ENCODE assay signal across 7 cellular contexts in the genomic region with DNA sequence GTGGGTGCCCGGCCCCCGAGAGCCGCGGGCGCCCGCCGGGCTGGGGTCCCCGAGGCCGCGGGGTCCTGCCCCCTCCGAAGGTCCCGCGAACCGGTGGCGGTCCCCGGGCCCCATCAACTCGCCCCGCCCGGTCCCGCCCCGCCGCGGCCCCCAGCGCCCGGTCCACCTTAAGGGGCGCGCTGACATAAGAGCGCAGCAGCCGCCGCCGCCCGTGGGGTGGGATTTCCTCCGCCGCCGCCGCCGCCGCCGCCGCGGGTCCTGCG. TPM values are rescaled to one million over a fixed set of nuclear protein-coding genes. Genes with fewer than 3 reads are reported as not detected.
A peak's percentile ranks its signal among the peaks of the same experiment; 100 is the strongest.
DNase-seq lines count a peak whose midpoint lies in the region; ATAC-seq and TF ChIP-seq lines count a peak whose summit lies in the region.

A gene with protein sequence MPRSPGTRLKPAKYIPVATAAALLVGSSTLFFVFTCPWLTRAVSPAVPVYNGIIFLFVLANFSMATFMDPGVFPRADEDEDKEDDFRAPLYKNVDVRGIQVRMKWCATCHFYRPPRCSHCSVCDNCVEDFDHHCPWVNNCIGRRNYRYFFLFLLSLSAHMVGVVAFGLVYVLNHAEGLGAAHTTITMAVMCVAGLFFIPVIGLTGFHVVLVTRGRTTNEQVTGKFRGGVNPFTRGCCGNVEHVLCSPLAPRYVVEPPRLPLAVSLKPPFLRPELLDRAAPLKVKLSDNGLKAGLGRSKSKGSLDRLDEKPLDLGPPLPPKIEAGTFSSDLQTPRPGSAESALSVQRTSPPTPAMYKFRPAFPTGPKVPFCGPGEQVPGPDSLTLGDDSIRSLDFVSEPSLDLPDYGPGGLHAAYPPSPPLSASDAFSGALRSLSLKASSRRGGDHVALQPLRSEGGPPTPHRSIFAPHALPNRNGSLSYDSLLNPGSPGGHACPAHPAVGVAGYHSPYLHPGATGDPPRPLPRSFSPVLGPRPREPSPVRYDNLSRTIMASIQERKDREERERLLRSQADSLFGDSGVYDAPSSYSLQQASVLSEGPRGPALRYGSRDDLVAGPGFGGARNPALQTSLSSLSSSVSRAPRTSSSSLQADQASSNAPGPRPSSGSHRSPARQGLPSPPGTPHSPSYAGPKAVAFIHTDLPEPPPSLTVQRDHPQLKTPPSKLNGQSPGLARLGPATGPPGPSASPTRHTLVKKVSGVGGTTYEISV (plus strand): TSS at position 212 of the 263 bp plus-strand sequence. CDS start 144 bp downstream, outside the sequence.

- H3K27me3 Mint-ChIP-seq in activated T-helper 17 cell treated with anti-CD3 and anti-CD28 coated beads, Interleukin-2, amount 50 U/mL, for 72 hours: no peaks in the 10 kb centered on the region

- H3K4me1 ChIP-seq in HUES64 (ENCODE audit: insufficient read depth, low read length) (peaks cover 5% of the 10 kb centered on the region; the same call in 1 of the 2 replicates), foreskin keratinocyte (no peaks in the 10 kb centered on the region)

- ATAC-seq in GM19328 (IDR thresholded peaks at IDR 0.05; ENCODE audit: unreplicated experiment): peak; percentile 49
- ATAC-seq in activated T-helper 17 cell treated with anti-CD3 and anti-CD28 coated beads, Interleukin-2, amount 50 U/mL, for 72 hours (replicated peaks): peak; percentile 59
- no peak for ATAC-seq in foreskin keratinocyte
- peak; percentile 63 for ATAC-seq in omental fat pad (ENCODE audit: low FRiP score)
- no peak for ATAC-seq in HG03095 (IDR thresholded peaks at IDR 0.05; ENCODE audit: unreplicated experiment)

- H3K9me3 ChIP-seq in HUES64 (ENCODE audit: insufficient read depth, low read depth, low read length): no peaks in the 10 kb centered on the region

- H3K4me3 ChIP-seq in HUES64 (ENCODE audit: low read length): peak within 1 kb of the TSS; percentile 83

- peak within 1 kb of the TSS; percentile 43 for H3K27ac Mint-ChIP-seq in activated T-helper 17 cell treated with anti-CD3 and anti-CD28 coated beads, Interleukin-2, amount 50 U/mL, for 72 hours

- H3K9me3 Mint-ChIP-seq in activated T-helper 17 cell treated with anti-CD3 and anti-CD28 coated beads, Interleukin-2, amount 50 U/mL, for 72 hours: no peaks in the 10 kb centered on the region

- H3K9ac ChIP-seq in HUES64 (ENCODE audit: low read depth, low read length): peak within 1 kb of the TSS; percentile 78

- DNase-seq in foreskin keratinocyte: no peak
- DNase-seq in omental fat pad (ENCODE audit: low spot score): no peak
- DNase-seq in SIG-M5 treated with dmso at 0.1 percent for 504 hours (lab: John Stamatoyannopoulos, UW; ENCODE audit: unreplicated experiment): no peak

- TF ChIP-seq CTCF in foreskin keratinocyte (conservative IDR thresholded peaks at IDR 0.05) (no peak), omental fat pad (IDR thresholded peaks at IDR 0.05) (no peak)

- peaks cover 18% of the 10 kb centered on the region for H3K36me3 ChIP-seq in HUES64 (ENCODE audit: insufficient read depth, low read length)

- WGBS in HUES64: under 1% methylated on average over 42 of the region's 42 CpGs

- H3K27me3 ChIP-seq in HUES64 (ENCODE audit: insufficient read depth, low read length): no peaks in the 10 kb centered on the region
- no peaks in the 10 kb centered on the region for H3K27me3 ChIP-seq in foreskin keratinocyte

- no peaks in the 10 kb centered on the region for H3K4me1 Mint-ChIP-seq in activated T-helper 17 cell treated with anti-CD3 and anti-CD28 coated beads, Interleukin-2, amount 50 U/mL, for 72 hours

- peaks cover 18% of the 10 kb centered on the region for H3K36me3 Mint-ChIP-seq in activated T-helper 17 cell treated with anti-CD3 and anti-CD28 coated beads, Interleukin-2, amount 50 U/mL, for 72 hours (ENCODE audit: low read depth)

- H3K27ac ChIP-seq in HUES64 (ENCODE audit: low read depth, low read length): no peak within 1 kb of the TSS
- no peak within 1 kb of the TSS for H3K27ac ChIP-seq in foreskin keratinocyte

- peak within 1 kb of the TSS; percentile 63 for H3K4me3 Mint-ChIP-seq in activated T-helper 17 cell treated with anti-CD3 and anti-CD28 coated beads, Interleukin-2, amount 50 U/mL, for 72 hours

RNA-seq across cellular contexts. Expression of the gene that starts here (rescaled TPM):
- 23.3 TPM for polyA plus RNA-seq in HUES64 (2013, experiment 1 of 2)
- 28.1 TPM for polyA plus RNA-seq in HUES64 (2013, experiment 2 of 2)
- total RNA-seq in activated T-helper 17 cell treated with anti-CD3 and anti-CD28 coated beads, Interleukin-2, amount 50 U/mL, for 72 hours: 10 to 100 TPM; 23.4 to 59.7 TPM
- total RNA-seq in foreskin keratinocyte (23.1 and 28.9 TPM in 2 replicates), omental fat pad (10 to 100 TPM in 3 of 4 donors, 1 to 10 TPM in 1; 9.5 to 23.3 (median 16.4) TPM)
- 34.4 and 41.0 TPM in 2 replicates for polyA plus RNA-seq in foreskin keratinocyte

Comparison
In these comparisons a context has a peak if more than half of its experiments do, and no peak if none do; other contexts are left out.
1. ATAC-seq: peak in GM19328 (single experiment), activated T-helper 17 cell treated with anti-CD3 and anti-CD28 coated beads, Interleukin-2, amount 50 U/mL, for 72 hours (single experiment) and omental fat pad (single experiment); none in foreskin keratinocyte (single experiment) and HG03095 (single experiment).